ENCODE assay signal across 11 cellular contexts in genomic region chr4:143358419-143358818, GRCh38. TPM values are rescaled to one million over a fixed set of nuclear protein-coding genes. Genes with fewer than 3 reads are reported as not detected.
DNase-seq lines count a peak whose midpoint lies in the region; ATAC-seq, FAIRE-seq and TF ChIP-seq lines count a peak whose summit lies in the region.
"Had no signal": no experiment of that assay in that cellular context is flagged by ENCODE, and none has a peak within 500 bp of the region (broad histone marks: within the 10 kb centered on the region; RNA-seq: fewer than 3 reads in every experiment).

No MANE protein-coding gene starts in this region.

- no peaks in the 10 kb centered on the region for H3K36me3 Mint-ChIP-seq in activated naive CD4-positive, alpha-beta T cell treated with anti-CD3 and anti-CD28 coated beads for 36 hours (ENCODE audit: low read depth)
- H3K36me3 Mint-ChIP-seq in neural progenitor cell, result no peaks in the 10 kb centered on the region

- H3K4me1 ChIP-seq in A549, result peaks cover 27% of the 10 kb centered on the region
- peaks cover 24 to 25% of the 10 kb centered on the region in 2 experiments for H3K4me1 ChIP-seq in neutrophil (ENCODE audit: control insufficient read depth in 1 of 2, insufficient read depth in 1 of 2, low read depth in 1 of 2, low read length in 1 of 2)
- H3K4me1 ChIP-seq in neural progenitor cell, result peaks cover 16% of the 10 kb centered on the region

- intact Hi-C loops in activated naive CD4-positive, alpha-beta T cell treated with anti-CD3 and anti-CD28 coated beads for 36 hours (cut with micrococcal nuclease), result no loop called here

- POLR2A ChIA-PET in A549 (lab: Yijun Ruan, JAX), result no interaction called here

- TF ChIP-seq POLR2A in A549 (IDR thresholded peaks at IDR 0.05; ENCODE audit: low read length), result no peak

- DNase-seq in A549 (ENCODE audit: low read depth in 1 of 2, low spot score in 1 of 2) (no peak), LNCaP clone FGC (ENCODE audit: low read depth) (no peak), coronary artery (ENCODE audit: low spot score) (no peak), neural progenitor cell (ENCODE audit: low spot score) (no peak), omental fat pad (ENCODE audit: low spot score) (no peak)
- DNase-seq in activated naive CD4-positive, alpha-beta T cell treated with anti-CD3 and anti-CD28 coated beads for 36 hours, result no peak
- no peak for DNase-seq in stimulated activated CD4-positive, alpha-beta T cell treated with anti-CD3 and anti-CD28 coated beads, Interleukin-12 subunit alpha, Interleukin-12 subunit beta, amount 100 ng/mL, for 4 hours
- DNase-seq: AML-193, NCI-H1105 treated with DMSO at 0.1 percent for 48 hours had no signal

- no peak overlapping the region for H2AFZ ChIP-seq in neural progenitor cell (replicated peaks)

- H3K4me2 ChIP-seq in A549 (peak overlapping the region; percentile 60), neural progenitor cell (no peak overlapping the region)

- H3F3A ChIP-seq in neural progenitor cell (ENCODE audit: low read depth), result no peaks in the 10 kb centered on the region

- no peak overlapping the region for H3K27ac Mint-ChIP-seq in activated naive CD4-positive, alpha-beta T cell treated with anti-CD3 and anti-CD28 coated beads for 36 hours
- no peak overlapping the region for H3K27ac Mint-ChIP-seq in neural progenitor cell

- no peak overlapping the region for H3K4me3 ChIP-seq in A549
- peak overlapping the region; percentile 17; the same call in 1 of the 2 replicates for H3K4me3 ChIP-seq in LNCaP clone FGC (ENCODE audit: low read depth, low read length)
- H3K4me3 ChIP-seq in coronary artery, result peak overlapping the region; percentile 3
- peak overlapping the region in 1 of 2 experiments; percentile 29 for H3K4me3 ChIP-seq in neutrophil (ENCODE audit: low read depth in 1 of 2, low read length in 1 of 2)
- H3K4me3 ChIP-seq in neural progenitor cell, result no peak overlapping the region

- no peak for TF ChIP-seq CTCF in A549 (IDR thresholded peaks at IDR 0.05)
- TF ChIP-seq CTCF in LNCaP clone FGC (IDR thresholded peaks at IDR 0.05; ENCODE audit: control insufficient read depth, extremely low read depth, insufficient read depth), result no peak
- no peak for TF ChIP-seq CTCF in coronary artery (IDR thresholded peaks at IDR 0.05)
- no peak for TF ChIP-seq CTCF in neutrophil (IDR thresholded peaks at IDR 0.05)
- TF ChIP-seq CTCF in neural progenitor cell (IDR thresholded peaks at IDR 0.05), result no peak
- no peak for TF ChIP-seq CTCF in omental fat pad (IDR thresholded peaks at IDR 0.05)

- peaks cover 21% of the 10 kb centered on the region for H3K4me1 Mint-ChIP-seq in activated naive CD4-positive, alpha-beta T cell treated with anti-CD3 and anti-CD28 coated beads for 36 hours (ENCODE audit: low read depth)
- peaks cover 12% of the 10 kb centered on the region for H3K4me1 Mint-ChIP-seq in neural progenitor cell

- no peak overlapping the region for H3K4me3 Mint-ChIP-seq in activated naive CD4-positive, alpha-beta T cell treated with anti-CD3 and anti-CD28 coated beads for 36 hours
- H3K4me3 Mint-ChIP-seq in neural progenitor cell, result no peak overlapping the region

- H3K79me2 ChIP-seq in neural progenitor cell (ENCODE audit: low read depth), result peaks cover 46% of the 10 kb centered on the region

- H3K27me3 ChIP-seq in neutrophil (no peaks in the 10 kb centered on the region), neural progenitor cell (no peaks in the 10 kb centered on the region)

- H3K36me3 ChIP-seq in neutrophil (no peaks in the 10 kb centered on the region), neural progenitor cell (no peaks in the 10 kb centered on the region)

- CTCF ChIA-PET in A549 (lab: Yijun Ruan, JAX), result no interaction called here
- CTCF ChIA-PET in activated naive CD4-positive, alpha-beta T cell treated with anti-CD3 and anti-CD28 coated beads for 36 hours (lab: Charles Lee), result no interaction called here

- H4K20me1 ChIP-seq in neural progenitor cell (ENCODE audit: low read depth), result peaks cover 3% of the 10 kb centered on the region

- H3K27ac ChIP-seq in A549 (no peak overlapping the region), coronary artery (peak overlapping the region; percentile 66 to 80), neutrophil (peak overlapping the region; percentile 80), neural progenitor cell (no peak overlapping the region)

- TF ChIP-seq EP300 in A549 (IDR thresholded peaks at IDR 0.05), result no peak

- H3K27me3 Mint-ChIP-seq in activated naive CD4-positive, alpha-beta T cell treated with anti-CD3 and anti-CD28 coated beads for 36 hours (ENCODE audit: low read depth), result no peaks in the 10 kb centered on the region
- no peaks in the 10 kb centered on the region for H3K27me3 Mint-ChIP-seq in neural progenitor cell (ENCODE audit: insufficient read depth, low read depth)

- H3K9ac ChIP-seq in neural progenitor cell, result no peak overlapping the region

- no peak for TF ChIP-seq RAD21 in A549 (conservative IDR thresholded peaks at IDR 0.05 in 1 of 2, IDR thresholded peaks at IDR 0.05 in 1 of 2)

- no peak for FAIRE-seq in A549 (lab: Jason Lieb, UNC)

- ATAC-seq in A549 (no peak), omental fat pad (ENCODE audit: low FRiP score) (no peak)
- ATAC-seq: HCT116 had no signal

- H3K9me3 ChIP-seq in A549 (no peaks in the 10 kb centered on the region), neutrophil (no peaks in the 10 kb centered on the region), neural progenitor cell (ENCODE audit: low read depth) (no peaks in the 10 kb centered on the region)

- no peaks in the 10 kb centered on the region for H3K9me3 Mint-ChIP-seq in activated naive CD4-positive, alpha-beta T cell treated with anti-CD3 and anti-CD28 coated beads for 36 hours
- peaks cover 2% of the 10 kb centered on the region for H3K9me3 Mint-ChIP-seq in neural progenitor cell

- WGBS in A549 (ENCODE audit: missing lambda C conversion rate), result 89% methylated on average over 3 of the region's 3 CpGs

TF ChIP-seq in A549, 52 proteins besides CTCF, POLR2A, EP300 and RAD21:
- TF ChIP-seq KDM5A (IDR thresholded peaks at IDR 0.05) (no peak), HOXA7 (CRISPR knock-in tag; IDR thresholded peaks at IDR 0.05) (no peak), ZSCAN20 (CRISPR knock-in tag; IDR thresholded peaks at IDR 0.05) (no peak), ELK1 (IDR thresholded peaks at IDR 0.05; ENCODE audit: low read depth, low read length) (no peak), HOXB5 (CRISPR knock-in tag; IDR thresholded peaks at IDR 0.05) (no peak), RARB (CRISPR knock-in tag; IDR thresholded peaks at IDR 0.05) (no peak), FOSB (CRISPR knock-in tag; IDR thresholded peaks at IDR 0.05) (no peak), KDM1A (IDR thresholded peaks at IDR 0.05; ENCODE audit: low read depth) (no peak), CBX8 (IDR thresholded peaks at IDR 0.05) (no peak), CHD2 (IDR thresholded peaks at IDR 0.05; ENCODE audit: low read length, partially characterized antibody) (no peak), PHF8 (IDR thresholded peaks at IDR 0.05; ENCODE audit: borderline replicate concordance, low read depth) (no peak), CHD4 (IDR thresholded peaks at IDR 0.05; ENCODE audit: borderline replicate concordance) (no peak), BCL3 (IDR thresholded peaks at IDR 0.05) (no peak)

RNA-seq across cellular contexts. Expression of gene GAB1, which starts 21.7 kb away (rescaled TPM):
- polyA plus RNA-seq in A549 (2011; rRNA removed), result 3.6 and 3.8 TPM in 2 replicates
- 0.73 and 1.0 TPM in 2 replicates for polyA plus RNA-seq in A549 (2012; cell fraction: cytosol; rRNA removed)
- polyA plus RNA-seq in A549 (2012; cell fraction: nucleus; rRNA removed), result 0.68 and 0.69 TPM in 2 replicates
- 2.0 to 2.5 TPM (median 2.3 TPM) in 3 replicates for polyA plus RNA-seq in A549 (2017; fragmentation: RNase III; extraction: RNeasy Plus Mini Kit Qiagen cat#74134 plus additional on column Dnase treatment)
- polyA minus RNA-seq in A549 (2011; rRNA and poly(A)+ RNA removed), result 2.9 and 6.2 TPM in 2 replicates
- under 1 TPM; 0.12 to 0.29 TPM for total RNA-seq in activated naive CD4-positive, alpha-beta T cell treated with anti-CD3 and anti-CD28 coated beads for 36 hours
- 22.6 and 31.3 TPM in 2 replicates for total RNA-seq in neural progenitor cell (ENCODE audit: low replicate concordance)
- total RNA-seq in omental fat pad, result 10 to 100 TPM in 3 of 4 donors, 1 to 10 TPM in 1; 9.4 to 32.2 (median 29.4) TPM

Comparison
In these comparisons a context has a peak if more than half of its experiments do, and no peak if none do; other contexts are left out.
1. H3K27ac ChIP-seq: peak in coronary artery (2 of 2) and neutrophil (single experiment); none in A549 (0 of 2) and neural progenitor cell (single experiment).
2. H3K4me3 ChIP-seq: peak in LNCaP clone FGC (single experiment) and coronary artery (single experiment); none in A549 (single experiment) and neural progenitor cell (single experiment).
3. RNA of gene GAB1, which starts 21.7 kb away (total RNA-seq): 22.6 to 31.3 TPM in neural progenitor cell and 9.4 to 32.2 TPM in omental fat pad; 0.12 to 0.29 TPM in activated naive CD4-positive, alpha-beta T cell treated with anti-CD3 and anti-CD28 coated beads for 36 hours; every median in the first group is over 4 times any median in the second.